14 cellular contexts compared by ENCODE assay signal in the genomic region with DNA sequence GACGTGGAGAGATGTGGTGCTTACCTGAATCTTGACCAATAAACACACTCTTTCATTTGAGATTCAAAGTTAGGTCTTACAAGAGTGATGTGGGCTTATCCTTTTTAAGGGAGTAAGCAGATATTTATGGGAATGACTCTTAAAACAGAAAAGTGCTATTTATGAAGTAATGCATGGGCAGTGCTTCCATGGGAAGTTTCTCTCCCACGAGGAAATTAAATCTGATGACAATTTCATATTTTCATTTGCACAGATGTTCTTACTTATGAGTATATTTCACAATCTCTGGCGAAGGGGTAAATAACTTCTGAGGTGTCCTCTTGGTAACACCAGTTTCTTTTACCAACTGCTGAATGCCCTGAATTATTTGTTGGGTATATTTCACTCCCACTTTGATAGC. TPM values are rescaled to one million over a fixed set of nuclear protein-coding genes. Genes with fewer than 3 reads are reported as not detected.
DNase-seq lines count a peak whose midpoint lies in the region; ATAC-seq and TF ChIP-seq lines count a peak whose summit lies in the region.
"Had no signal": no experiment of that assay in that cellular context is flagged by ENCODE, and none has a peak within 500 bp of the region (broad histone marks: within the 10 kb centered on the region; RNA-seq: fewer than 3 reads in every experiment).

No MANE protein-coding gene starts in this region.

- no peaks in the 10 kb centered on the region for H4K20me1 ChIP-seq in mammary epithelial cell (ENCODE audit: insufficient read depth, low read length)
- H4K20me1 ChIP-seq in hepatocyte (ENCODE audit: insufficient read depth, poor library complexity, severe bottlenecking) = no peaks in the 10 kb centered on the region

- CTCF ChIA-PET in mammary epithelial cell (lab: Charles Lee; ENCODE audit: low non-redundant PET) = no interaction called here

- H3K4me1 ChIP-seq in mammary epithelial cell (ENCODE audit: insufficient read depth, low read length) (no peaks in the 10 kb centered on the region), left ventricle myocardium inferior (no peaks in the 10 kb centered on the region), hepatocyte (ENCODE audit: insufficient read depth) (no peaks in the 10 kb centered on the region)

- in situ Hi-C loops in mammary epithelial cell (cut with MboI; ENCODE audit: low sequenced_read_pairs in 2 of 2) = no loop called here

- DNase-seq in AG09319 (ENCODE audit: extremely low read depth, low read depth) (peak; percentile 36), LHCN-M2 (ENCODE audit: low read depth) (peak; percentile 1), fibroblast of gingiva (ENCODE audit: low read depth) (peak; percentile 84), sciatic nerve (ENCODE audit: low spot score) (no peak), caudate nucleus (lab: John Stamatoyannopoulos, UW) (no peak), mammary epithelial cell (no peak), left ventricle myocardium inferior (no peak), hepatocyte (ENCODE audit: low spot score) (no peak)
- DNase-seq: CD4-positive, alpha-beta T cell; DMS79 treated with DMSO at 0.1 percent for 48 hours; NCI-H1930; NCI-H510A; RPMI8226 had no signal

- H3K27me3 ChIP-seq in mammary epithelial cell (ENCODE audit: insufficient read depth, low read length) = no peaks in the 10 kb centered on the region
- no peaks in the 10 kb centered on the region for H3K27me3 ChIP-seq in left ventricle myocardium inferior (ENCODE audit: low read depth)
- no peaks in the 10 kb centered on the region for H3K27me3 ChIP-seq in hepatocyte

- BruUV-seq in mammary epithelial cell (replicated peaks; lab: Mats Ljungman, UMichigan) = no TSS peak

- H3K9me3 ChIP-seq in mammary epithelial cell (replicated peaks; ENCODE audit: insufficient read depth, low read length) (no peaks in the 10 kb centered on the region), left ventricle myocardium inferior (replicated peaks) (no peaks in the 10 kb centered on the region), hepatocyte (ENCODE audit: low read depth) (no peaks in the 10 kb centered on the region)

- H3K27ac ChIP-seq in caudate nucleus (ENCODE audit: low read depth, low read length) (no peak overlapping the region), mammary epithelial cell (ENCODE audit: insufficient read depth, low read depth, low read length) (no peak overlapping the region), left ventricle myocardium inferior (replicated peaks) (no peak overlapping the region), hepatocyte (no peak overlapping the region)
- H3K27ac ChIP-seq: HL-60 had no signal

- H3K4me2 ChIP-seq in mammary epithelial cell (ENCODE audit: insufficient read depth, low read depth, low read length) (no peak overlapping the region), hepatocyte (no peak overlapping the region)

- no peak for TF ChIP-seq CTCF in AG09319 (IDR thresholded peaks at IDR 0.05; ENCODE audit: low read depth, low read length)
- TF ChIP-seq CTCF in mammary epithelial cell (conservative IDR thresholded peaks at IDR 0.05 in 1 of 2, IDR thresholded peaks at IDR 0.05 in 1 of 2; ENCODE audit: extremely low read depth in 1 of 2, insufficient read depth in 1 of 2, low read depth in 1 of 2, low read length in 2 of 2) = no peak
- no peak for TF ChIP-seq CTCF in left ventricle myocardium inferior (IDR thresholded peaks at IDR 0.05; ENCODE audit: borderline replicate concordance)
- TF ChIP-seq CTCF in hepatocyte (IDR thresholded peaks at IDR 0.05; ENCODE audit: poor library complexity) = no peak

- H2AFZ ChIP-seq in mammary epithelial cell (ENCODE audit: low read depth, low read length) = no peak overlapping the region
- H2AFZ ChIP-seq in hepatocyte = no peak overlapping the region

- H3K9ac ChIP-seq in mammary epithelial cell (ENCODE audit: insufficient read depth, low read length) = no peak overlapping the region

- dilution Hi-C loops in mammary epithelial cell (cut with HindIII; ENCODE audit: low sequenced_read_pairs) = no loop called here

- H3K9me2 ChIP-seq in hepatocyte (replicated peaks; ENCODE audit: insufficient read depth) = no peaks in the 10 kb centered on the region

- H3K36me3 ChIP-seq in mammary epithelial cell (ENCODE audit: insufficient read depth, low read length) (peaks cover 36% of the 10 kb centered on the region), left ventricle myocardium inferior (peaks cover 71% of the 10 kb centered on the region), hepatocyte (replicated peaks; ENCODE audit: insufficient read depth, low read depth) (no peaks in the 10 kb centered on the region)

- ATAC-seq in sciatic nerve = peak; percentile 46

- H3K4me3 ChIP-seq in mammary epithelial cell (replicated peaks in 1 of 3; ENCODE audit: insufficient read depth in 1 of 3, low read depth in 2 of 3, low read length in 3 of 3) (no peak overlapping the region), left ventricle myocardium inferior (no peak overlapping the region), hepatocyte (no peak overlapping the region)

- intact Hi-C loops in sciatic nerve (cut with DNase I) (no loop called here), mammary epithelial cell (cut with micrococcal nuclease) (no loop called here), left ventricle myocardium inferior (cut with micrococcal nuclease) (no loop called here)

- WGBS in mammary epithelial cell (ENCODE audit: low coverage, missing lambda C conversion rate) = 95% methylated on average over 3 of the region's 3 CpGs
- WGBS in hepatocyte (ENCODE audit: low lambda C conversion rate, missing lambda C conversion rate) = 95% methylated on average over 3 of the region's 3 CpGs

- H3K79me2 ChIP-seq in mammary epithelial cell (ENCODE audit: insufficient read depth, low read length) (no peaks in the 10 kb centered on the region), hepatocyte (no peaks in the 10 kb centered on the region)

RNA-seq across cellular contexts. Expression of a gene that starts 21.0 kb away (rescaled TPM):
- 30.9 and 31.5 TPM in 2 replicates for total RNA-seq in LHCN-M2 (2014; rRNA removed)
- 5.9 TPM for polyA plus RNA-seq in LHCN-M2 (2012)
- 21.9 TPM for total RNA-seq in sciatic nerve
- total RNA-seq in mammary epithelial cell = 10 to 100 TPM; 19.8 to 39.5 TPM
- polyA plus RNA-seq in mammary epithelial cell = 10.8 TPM
- polyA minus RNA-seq in mammary epithelial cell = 13.9 TPM
- total RNA-seq in left ventricle myocardium inferior = 27.4 TPM
- 23.7 and 27.9 TPM in 2 replicates for total RNA-seq in hepatocyte
- 15.6 and 17.1 TPM in 2 replicates for polyA plus RNA-seq in hepatocyte

RNA-seq across cellular contexts. Expression of a gene that starts 55.2 kb away (rescaled TPM):
- 36.8 and 42.7 TPM in 2 replicates for total RNA-seq in LHCN-M2 (2014; rRNA removed)
- polyA plus RNA-seq in LHCN-M2 (2012) = 12.5 TPM
- 64.6 TPM for total RNA-seq in sciatic nerve
- 10 to 100 TPM; 44.2 to 45.0 TPM for total RNA-seq in mammary epithelial cell
- polyA plus RNA-seq in mammary epithelial cell = 11.4 TPM
- 47.0 TPM for polyA minus RNA-seq in mammary epithelial cell
- 22.9 TPM for total RNA-seq in left ventricle myocardium inferior
- 54.0 and 54.3 TPM in 2 replicates for total RNA-seq in hepatocyte
- polyA plus RNA-seq in hepatocyte = 29.6 and 30.1 TPM in 2 replicates

Comparison
In these comparisons a context has a peak if more than half of its experiments do, and no peak if none do; other contexts are left out.
1. DNase-seq: peak in AG09319 (single experiment), LHCN-M2 (single experiment) and fibroblast of gingiva (single experiment); none in sciatic nerve (single experiment), caudate nucleus (0 of 61), mammary epithelial cell (single experiment), left ventricle myocardium inferior (single experiment) and hepatocyte (single experiment).